ENCODE assay signal across 23 cellular contexts in the genomic region with DNA sequence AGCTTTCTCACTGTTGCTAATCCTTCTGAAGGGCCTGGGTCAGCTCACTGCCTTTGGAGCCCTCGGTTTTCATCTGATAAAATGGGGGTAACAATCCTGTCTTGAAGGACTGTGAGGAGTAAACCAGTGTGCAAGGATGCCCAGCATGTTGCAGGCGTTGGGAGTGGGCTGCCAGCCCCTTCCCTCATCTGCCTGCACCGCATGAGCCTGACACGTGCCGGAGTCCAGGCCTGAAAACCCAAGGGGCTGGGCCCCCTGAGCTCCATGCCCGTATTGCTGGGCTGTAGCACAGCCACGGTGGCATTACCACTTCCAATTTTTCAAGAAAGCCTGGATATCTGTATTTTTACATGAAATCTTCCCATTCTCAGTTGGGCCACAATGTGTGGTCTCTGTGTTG.
"Had no signal": no experiment of that assay in that cellular context is flagged by ENCODE, and none has a peak within 500 bp of the region (broad histone marks: within the 10 kb centered on the region; RNA-seq: fewer than 3 reads in every experiment).

No MANE protein-coding gene starts in this region.

- H3K27ac Mint-ChIP-seq: activated CD4-positive, alpha-beta T cell treated with anti-CD3 and anti-CD28 coated beads, Interleukin-2, amount 10 ng/mL, durations not matched to agents 7 days and 5 days; activated CD8-positive, alpha-beta T cell treated with anti-CD3 and anti-CD28 coated beads for 36 hours; activated T-helper 17 cell treated with anti-CD3 and anti-CD28 coated beads, Interleukin-2, amount 50 U/mL, for 72 hours; immature natural killer cell; natural killer cell treated with Interleukin-12 subunit alpha and Interleukin-12 subunit beta and Interleukin-15 and Interleukin-18, amount 100 ng/mL, for 72 hours had no signal

- H3K9me3 ChIP-seq: gastroesophageal sphincter, left lung, mucosa of descending colon, sigmoid colon, tibial nerve had no signal

- H3K4me3 Mint-ChIP-seq: activated CD4-positive, alpha-beta T cell treated with anti-CD3 and anti-CD28 coated beads, Interleukin-2, amount 10 ng/mL, durations not matched to agents 7 days and 5 days; activated CD8-positive, alpha-beta T cell treated with anti-CD3 and anti-CD28 coated beads for 36 hours; activated T-cell treated with anti-CD3 and anti-CD28 coated beads, Interleukin-2, amount 50 U/mL, for 4 hours; activated T-helper 17 cell treated with anti-CD3 and anti-CD28 coated beads, Interleukin-2, amount 50 U/mL, for 72 hours; immature natural killer cell; natural killer cell treated with Interleukin-12 subunit alpha and Interleukin-12 subunit beta and Interleukin-15 and Interleukin-18, amount 100 ng/mL, for 72 hours had no signal

- H3K9me3 Mint-ChIP-seq: activated CD4-positive, alpha-beta T cell treated with anti-CD3 and anti-CD28 coated beads, Interleukin-2, amount 10 ng/mL, durations not matched to agents 7 days and 5 days; activated CD8-positive, alpha-beta T cell treated with anti-CD3 and anti-CD28 coated beads for 36 hours; activated naive CD4-positive, alpha-beta T cell treated with anti-CD3 and anti-CD28 coated beads, Interleukin-2, amount 50 U/mL, for 72 hours; activated T-cell treated with anti-CD3 and anti-CD28 coated beads, Interleukin-2, amount 50 U/mL, for 4 hours; activated T-helper 17 cell treated with anti-CD3 and anti-CD28 coated beads, Interleukin-2, amount 50 U/mL, for 72 hours; immature natural killer cell; natural killer cell treated with Interleukin-12 subunit alpha and Interleukin-12 subunit beta and Interleukin-15 and Interleukin-18, amount 100 ng/mL, for 72 hours had no signal

- H3K36me3 ChIP-seq: sigmoid colon had no signal

- H3K4me1 Mint-ChIP-seq: immature natural killer cell had no signal

- ATAC-seq: activated CD8-positive, alpha-beta T cell treated with anti-CD3 and anti-CD28 coated beads for 36 hours; activated naive CD4-positive, alpha-beta T cell treated with anti-CD3 and anti-CD28 coated beads, Interleukin-2, amount 50 U/mL, for 72 hours; activated T-cell treated with anti-CD3 and anti-CD28 coated beads, Interleukin-2, amount 50 U/mL, for 4 hours; activated T-helper 17 cell treated with anti-CD3 and anti-CD28 coated beads, Interleukin-2, amount 50 U/mL, for 72 hours; gastroesophageal sphincter; left lung; mucosa of descending colon; natural killer cell treated with Interleukin-12 subunit alpha and Interleukin-12 subunit beta and Interleukin-15 and Interleukin-18, amount 100 ng/mL, for 72 hours had no signal

- H3K4me3 ChIP-seq: coronary artery, dorsolateral prefrontal cortex, gastroesophageal sphincter, left lung, mucosa of descending colon, sigmoid colon, smooth muscle cell, tibial nerve had no signal

- H3K36me3 Mint-ChIP-seq: activated naive CD4-positive, alpha-beta T cell treated with anti-CD3 and anti-CD28 coated beads, Interleukin-2, amount 50 U/mL, for 72 hours; natural killer cell treated with Interleukin-12 subunit alpha and Interleukin-12 subunit beta and Interleukin-15 and Interleukin-18, amount 100 ng/mL, for 72 hours had no signal

- H3K27me3 Mint-ChIP-seq: activated CD4-positive, alpha-beta T cell treated with anti-CD3 and anti-CD28 coated beads, Interleukin-2, amount 10 ng/mL, durations not matched to agents 7 days and 5 days; activated CD8-positive, alpha-beta T cell treated with anti-CD3 and anti-CD28 coated beads for 36 hours; activated T-helper 17 cell treated with anti-CD3 and anti-CD28 coated beads, Interleukin-2, amount 50 U/mL, for 72 hours; natural killer cell treated with Interleukin-12 subunit alpha and Interleukin-12 subunit beta and Interleukin-15 and Interleukin-18, amount 100 ng/mL, for 72 hours had no signal

- H3K27ac ChIP-seq: coronary artery, dorsolateral prefrontal cortex, left lung, tibial nerve had no signal

- H3K4me1 ChIP-seq: left lung had no signal

- H3K27me3 ChIP-seq: dorsolateral prefrontal cortex, gastroesophageal sphincter, left lung, sigmoid colon, tibial nerve had no signal

- DNase-seq: activated CD4-positive, alpha-beta T cell treated with anti-CD3 and anti-CD28 coated beads, Interleukin-2, amount 10 ng/mL, durations not matched to agents 7 days and 5 days; activated CD4-positive, CD25-positive, alpha-beta regulatory T cell treated with anti-CD3 and anti-CD28 coated beads, Interleukin-2, amount 50 U/mL, for 72 hours; activated CD8-positive, alpha-beta T cell treated with anti-CD3 and anti-CD28 coated beads for 36 hours; activated naive CD4-positive, alpha-beta T cell; activated T-cell treated with anti-CD3 and anti-CD28 coated beads, Interleukin-2, amount 50 U/mL, for 4 hours; cerebellar nuclear complex; dorsolateral prefrontal cortex; effector memory CD4-positive, alpha-beta T cell; hypothalamus; immature natural killer cell; left lung; sigmoid colon; stimulated activated CD4-positive, alpha-beta T cell treated with anti-CD3 and anti-CD28 coated beads, Interleukin-15, amount 100 ng/mL, for 24 hours; stimulated activated naive CD4-positive, alpha-beta T cell; T-helper 2 cell had no signal
